1 cellular context compared by ENCODE assay signal in the genomic region with DNA sequence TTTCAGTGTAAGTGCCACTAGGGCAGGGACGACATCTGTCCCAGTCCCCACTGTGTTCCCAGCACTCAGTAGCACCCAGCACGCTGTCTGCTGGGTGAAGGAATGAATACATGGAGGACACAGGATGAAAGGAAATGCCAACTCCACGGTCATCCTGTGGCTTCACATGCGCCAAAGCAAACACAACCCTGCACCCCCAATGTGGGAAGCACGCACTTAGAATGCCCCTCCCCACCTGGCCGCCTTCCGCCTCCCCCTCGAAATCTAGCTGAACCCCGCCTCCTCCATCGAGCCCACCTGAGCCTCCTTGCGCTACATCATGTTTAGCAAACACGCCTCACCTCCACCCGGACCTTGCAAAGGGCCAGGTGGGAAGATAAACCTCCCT.
TF ChIP-seq lines count a peak whose summit lies in the region.

No MANE protein-coding gene starts in this region.

TF ChIP-seq in GM12878, 131 proteins besides CTCF, POLR2A, EP300 and RAD21:
- TF ChIP-seq CHD1 (IDR thresholded peaks at IDR 0.05; ENCODE audit: low read depth, low read length): no peak; the same call in 1 of the 2 replicates
- TF ChIP-seq TBL1XR1 (IDR thresholded peaks at IDR 0.05; ENCODE audit: low read depth, low read length): no peak
- no peak for TF ChIP-seq SREBF1 (IDR thresholded peaks at IDR 0.05; ENCODE audit: low read length)
- TF ChIP-seq KAT2A (conservative IDR thresholded peaks at IDR 0.05; ENCODE audit: control insufficient read depth, low read depth, low read length): no peak
- TF ChIP-seq ZNF207 (IDR thresholded peaks at IDR 0.05; ENCODE audit: borderline replicate concordance): no peak
- TF ChIP-seq ZBTB11 (CRISPR knock-in tag; IDR thresholded peaks at IDR 0.05): no peak
- no peak for TF ChIP-seq SUZ12 (IDR thresholded peaks at IDR 0.05; ENCODE audit: unreplicated experiment)
- TF ChIP-seq RFX5 (IDR thresholded peaks at IDR 0.05; ENCODE audit: low read depth, low read length): no peak
- TF ChIP-seq ZNF217 (IDR thresholded peaks at IDR 0.05): no peak
- TF ChIP-seq MTA2 (IDR thresholded peaks at IDR 0.05; ENCODE audit: low read depth): no peak
- no peak for TF ChIP-seq JUNB (IDR thresholded peaks at IDR 0.05)
- no peak for TF ChIP-seq ZSCAN29 (IDR thresholded peaks at IDR 0.05)
